Comparison of ENCODE assay signal across 16 cellular contexts in genomic region chr7:156527458-156527890, GRCh38.
"Had no signal": no experiment of that assay in that cellular context is flagged by ENCODE, and none has a peak within 500 bp of the region (broad histone marks: within the 10 kb centered on the region; RNA-seq: fewer than 3 reads in every experiment).

No MANE protein-coding gene starts in this region.

- H3K9me3 ChIP-seq: testis, uterus had no signal

- H3K4me3 ChIP-seq: testis, uterus had no signal

- H3K4me1 ChIP-seq: testis, uterus had no signal

- H3K27me3 ChIP-seq: testis, uterus had no signal

- ATAC-seq: activated CD8-positive, alpha-beta memory T cell treated with anti-CD3 and anti-CD28 coated beads, Interleukin-2, amount 10 ng/mL, durations not matched to agents 7 days and 5 days; activated naive CD4-positive, alpha-beta T cell treated with anti-CD3 and anti-CD28 coated beads, Interleukin-2, amount 50 U/mL, for 72 hours; effector memory CD8-positive, alpha-beta T cell; left cardiac atrium; stimulated activated naive CD8-positive, alpha-beta T cell treated with anti-CD3 and anti-CD28 coated beads, Interleukin-15, amount 100 ng/mL, for 72 hours had no signal

- DNase-seq: activated CD4-positive, alpha-beta T cell treated with anti-CD3 and anti-CD28 coated beads for 1 hour; activated CD4-positive, alpha-beta T cell treated with anti-CD3 and anti-CD28 coated beads, Interleukin-2, amount 50 U/mL, for 48 hours; activated CD8-positive, alpha-beta memory T cell treated with anti-CD3 and anti-CD28 coated beads, Interleukin-2, amount 10 ng/mL, durations not matched to agents 7 days and 5 days; activated effector memory CD4-positive, alpha-beta T cell treated with Interleukin-2 at 50 U/mL for 16 hours; activated T-cell treated with anti-CD3 and anti-CD28 coated beads, Interleukin-2, amount 50 U/mL, for 24 hours; amniotic stem cell; effector memory CD8-positive, alpha-beta T cell; hypothalamus; left cardiac atrium; nephron progenitor cell; stimulated activated CD4-positive, alpha-beta T cell treated with anti-CD3 and anti-CD28 coated beads, Interleukin-4, amount 100 ng/mL, for 4 hours; stimulated activated naive CD8-positive, alpha-beta T cell treated with anti-CD3 and anti-CD28 coated beads, Interleukin-15, amount 100 ng/mL, for 72 hours; testis; uterus had no signal

- H3K36me3 ChIP-seq: uterus had no signal

- H3K27ac ChIP-seq: epithelial cell of prostate, testis, uterus had no signal
